Comparison of ENCODE assay signal across 16 cellular contexts in the genomic region with DNA sequence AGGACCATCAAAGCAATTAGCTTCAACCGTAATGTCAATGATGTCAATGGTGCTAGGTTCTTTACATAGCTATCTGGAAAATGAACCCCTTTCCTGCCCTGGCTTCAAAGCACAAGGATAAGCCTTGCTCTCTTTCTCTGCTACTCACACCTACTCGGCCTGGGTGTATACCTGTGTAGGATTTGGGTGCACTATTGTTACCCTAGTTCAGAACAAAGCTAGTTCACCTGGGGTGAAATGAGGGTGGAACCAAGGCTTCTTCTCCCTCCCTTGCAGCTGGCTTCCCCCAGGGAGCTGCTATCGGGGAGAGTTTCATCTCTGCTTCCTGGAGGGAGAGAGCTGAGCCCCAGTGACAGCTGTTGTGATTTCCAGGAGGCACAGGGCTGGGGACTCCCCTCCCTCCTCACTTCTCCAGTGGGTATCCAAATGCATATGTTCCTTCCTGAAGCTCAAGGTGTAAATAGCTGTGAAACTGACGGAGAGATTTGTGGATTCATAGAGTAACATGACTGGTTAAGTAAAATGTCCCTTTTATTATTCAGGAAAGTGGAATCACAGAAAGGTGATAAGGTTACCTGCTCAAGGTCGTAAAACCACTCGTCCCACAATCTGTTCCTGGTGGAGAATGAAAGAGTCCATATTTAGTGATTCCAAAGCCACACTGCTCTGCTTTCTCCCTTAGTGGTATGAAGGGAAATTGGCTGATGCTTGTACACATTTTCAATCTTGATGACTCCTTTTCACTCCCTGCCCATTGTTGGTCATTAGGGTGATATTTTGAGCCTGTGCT. TPM values are rescaled to one million over a fixed set of nuclear protein-coding genes. Genes with fewer than 3 reads are reported as not detected.
"Had no signal": no experiment of that assay in that cellular context is flagged by ENCODE, and none has a peak within 500 bp of the region (broad histone marks: within the 10 kb centered on the region; RNA-seq: fewer than 3 reads in every experiment).

No MANE protein-coding gene starts in this region.

- H3K36me3 ChIP-seq: breast epithelium, sigmoid colon, suprapubic skin, upper lobe of left lung had no signal

- H3K9me3 ChIP-seq: breast epithelium, sigmoid colon, suprapubic skin, upper lobe of left lung had no signal

- ATAC-seq: esophagus mucosa; left lobe of liver; natural killer cell treated with Interleukin-12 subunit alpha and Interleukin-12 subunit beta and Interleukin-15 and Interleukin-18, amount 100 ng/mL, for 72 hours; stimulated activated naive CD8-positive, alpha-beta T cell treated with anti-CD3 and anti-CD28 coated beads, Interleukin-15, Interleukin-2, amounts not matched to agents 100 U/mL and 50 U/mL, for 24 hours had no signal

- DNase-seq: activated CD4-positive, alpha-beta memory T cell treated with anti-CD3 and anti-CD28 coated beads, Interleukin-2, amount 10 ng/mL, durations not matched to agents 7 days and 5 days; activated CD4-positive, CD25-positive, alpha-beta regulatory T cell treated with anti-CD3 and anti-CD28 coated beads, Interleukin-2, amount 50 U/mL, for 72 hours; activated naive CD4-positive, alpha-beta T cell; aorta; mammary epithelial cell; sigmoid colon; stimulated activated CD4-positive, alpha-beta T cell treated with anti-CD3 and anti-CD28 coated beads, Interleukin-12 subunit alpha, Interleukin-12 subunit beta, amount 100 ng/mL, for 4 hours; stimulated activated naive CD8-positive, alpha-beta T cell treated with anti-CD3 and anti-CD28 coated beads, Interleukin-15, Interleukin-2, amounts not matched to agents 100 U/mL and 50 U/mL, for 24 hours; upper lobe of left lung had no signal

- H3K27me3 ChIP-seq: breast epithelium, sigmoid colon, suprapubic skin, upper lobe of left lung had no signal

- FAIRE-seq: endometrium had no signal

- H3K27ac ChIP-seq: breast epithelium, sigmoid colon, suprapubic skin, upper lobe of left lung had no signal

- H3K4me1 ChIP-seq: breast epithelium, sigmoid colon, suprapubic skin, upper lobe of left lung had no signal

- H3K4me3 ChIP-seq: breast epithelium, sigmoid colon, suprapubic skin, upper lobe of left lung had no signal

RNA-seq across cellular contexts. Expression of gene C3orf70, which starts 11.8 kb away (rescaled TPM):
- total RNA-seq: mononuclear cell had no signal
